In genomic region chr3:132416807-132417694, GRCh38 we compare ENCODE assay signal across 8 cellular contexts. TPM values are rescaled to one million over a fixed set of nuclear protein-coding genes. Genes with fewer than 3 reads are reported as not detected.
A peak's percentile ranks its signal among the peaks of the same experiment; 100 is the strongest.
DNase-seq lines count a peak whose midpoint lies in the region; ATAC-seq and TF ChIP-seq lines count a peak whose summit lies in the region.

Gene DNAJC13 (plus strand): TSS chr3:132417502. CDS start chr3:132434551, 17,049 bp downstream.

- DNase-seq in NCI-H69 (lab: John Stamatoyannopoulos, UW), result peak; percentile 93
- peak; percentile 90 for DNase-seq in activated CD4-positive, alpha-beta T cell treated with anti-CD3 and anti-CD28 coated beads, Interleukin-2, amount 50 U/mL, for 1 hour
- peak; percentile 94 for DNase-seq in left lobe of liver (ENCODE audit: low spot score)
- peak; percentile 90 to 91 for DNase-seq in stimulated activated CD4-positive, alpha-beta T cell treated with anti-CD3 and anti-CD28 coated beads, Interleukin-2, amount 100 ng/mL, for 24 hours

- intact Hi-C loops in dendritic cell treated with granulocyte-macrophage colony-stimulating factor and Interleukin-4, amounts not matched to agents 40 ng/mL and 50 ng/mL, for 4 days (cut with micrococcal nuclease), result loop anchor here (5.0 kb wide), 3 partner anchors 305 to 1155 kb away; partner anchors contain the start of genes CDV3 and NPHP3

- H3K27ac Mint-ChIP-seq in dendritic cell treated with granulocyte-macrophage colony-stimulating factor and Interleukin-4, amounts not matched to agents 40 ng/mL and 50 ng/mL, for 4 days, result peak within 1 kb of the TSS; percentile 92

- ATAC-seq in GM19372 (IDR thresholded peaks at IDR 0.05; ENCODE audit: low read depth, unreplicated experiment) (peak; percentile 86), HG03521 (IDR thresholded peaks at IDR 0.05; ENCODE audit: unreplicated experiment) (peak; percentile 91), left lobe of liver (peak; percentile 93)

- H3K4me1 Mint-ChIP-seq in dendritic cell treated with granulocyte-macrophage colony-stimulating factor and Interleukin-4, amounts not matched to agents 40 ng/mL and 50 ng/mL, for 4 days (ENCODE audit: low read depth), result peaks cover 14% of the 10 kb centered on the region

- TF ChIP-seq CTCF in C4-2B (conservative IDR thresholded peaks at IDR 0.05), result no peak

- H3K9me3 Mint-ChIP-seq in dendritic cell treated with granulocyte-macrophage colony-stimulating factor and Interleukin-4, amounts not matched to agents 40 ng/mL and 50 ng/mL, for 4 days, result no peaks in the 10 kb centered on the region

- H3K4me3 Mint-ChIP-seq in dendritic cell treated with granulocyte-macrophage colony-stimulating factor and Interleukin-4, amounts not matched to agents 40 ng/mL and 50 ng/mL, for 4 days, result peak within 1 kb of the TSS; percentile 98

- no peaks in the 10 kb centered on the region for H3K27me3 Mint-ChIP-seq in dendritic cell treated with granulocyte-macrophage colony-stimulating factor and Interleukin-4, amounts not matched to agents 40 ng/mL and 50 ng/mL, for 4 days

- H3K27ac ChIP-seq in C4-2B, result peak within 1 kb of the TSS; percentile 88

- H3K36me3 Mint-ChIP-seq in dendritic cell treated with granulocyte-macrophage colony-stimulating factor and Interleukin-4, amounts not matched to agents 40 ng/mL and 50 ng/mL, for 4 days (ENCODE audit: low read depth), result peaks cover 31% of the 10 kb centered on the region

RNA-seq across cellular contexts. Expression of gene DNAJC13, which starts in this region (rescaled TPM):
- 11.8 TPM for total RNA-seq in left lobe of liver

Comparison
In these comparisons a context has a peak if more than half of its experiments do, and no peak if none do; other contexts are left out.
1. Peak in every context shown above with its lines: DNase-seq, ATAC-seq and H3K27ac ChIP-seq.